ENCODE assay signal across 12 cellular contexts in genomic region chr1:89260575-89261275, GRCh38. TPM values are rescaled to one million over a fixed set of nuclear protein-coding genes. Genes with fewer than 3 reads are reported as not detected.
DNase-seq lines count a peak whose midpoint lies in the region; ATAC-seq and TF ChIP-seq lines count a peak whose summit lies in the region.
"Had no signal": no experiment of that assay in that cellular context is flagged by ENCODE, and none has a peak within 500 bp of the region (broad histone marks: within the 10 kb centered on the region; RNA-seq: fewer than 3 reads in every experiment).

No MANE protein-coding gene starts in this region.

- ATAC-seq in CD8-positive, alpha-beta T cell: no peak
- peak; percentile 68 to 88 (median 80) for ATAC-seq in psoas muscle

- intact Hi-C loops in CD8-positive, alpha-beta T cell (cut with DNase I, micrococcal nuclease): no loop called here
- intact Hi-C loops in psoas muscle (cut with DNase I): loop anchor here in 1 of 2 donors (5.0 kb wide), 1 partner anchor 263 kb away; no protein-coding TSS in a partner anchor

- CTCF ChIA-PET in CD8-positive, alpha-beta T cell (lab: Charles Lee): interaction anchor here (0.6 to 1.2 kb wide), 4 partner anchors 8 to 102 kb away, joined by 3 to 5 read pairs (median 3); no protein-coding TSS in a partner anchor

- H3K27ac ChIP-seq in CD8-positive, alpha-beta T cell (ENCODE audit: low read depth, low read length): no peak overlapping the region
- H3K27ac ChIP-seq in psoas muscle: no peak overlapping the region

- POLR2A ChIA-PET in CD8-positive, alpha-beta T cell (lab: Charles Lee): interaction anchor here (1.0 to 2.7 kb wide), 2 partner anchors 63 to 148 kb away, joined by 3 to 10 read pairs; partner anchors contain the start of gene GBP4

- no peak overlapping the region for H3K4me3 ChIP-seq in CD8-positive, alpha-beta T cell (ENCODE audit: low read depth, low read length)
- H3K4me3 ChIP-seq in psoas muscle: no peak overlapping the region

- peaks cover 4% of the 10 kb centered on the region for H3K9me3 Mint-ChIP-seq in CD8-positive, alpha-beta T cell

- H3K4me1 ChIP-seq in CD8-positive, alpha-beta T cell (ENCODE audit: insufficient read depth, low read length): peaks cover 57% of the 10 kb centered on the region
- peaks cover 23% of the 10 kb centered on the region for H3K4me1 ChIP-seq in psoas muscle

- no peaks in the 10 kb centered on the region for H3K27me3 Mint-ChIP-seq in CD8-positive, alpha-beta T cell (ENCODE audit: low read depth)
- H3K27me3 Mint-ChIP-seq: dendritic cell treated with granulocyte-macrophage colony-stimulating factor and Interleukin-4, amounts not matched to agents 40 ng/mL and 50 ng/mL, for 4 days had no signal

- H3K4me3 Mint-ChIP-seq in CD8-positive, alpha-beta T cell: peak overlapping the region; percentile 49
- H3K4me3 Mint-ChIP-seq: dendritic cell treated with granulocyte-macrophage colony-stimulating factor and Interleukin-4, amounts not matched to agents 40 ng/mL and 50 ng/mL, for 4 days had no signal

- peaks cover 77% of the 10 kb centered on the region for H3K4me1 Mint-ChIP-seq in CD8-positive, alpha-beta T cell (ENCODE audit: low read depth)

- TF ChIP-seq CTCF in CD8-positive, alpha-beta T cell (IDR thresholded peaks at IDR 0.05): no peak
- TF ChIP-seq CTCF in psoas muscle (IDR thresholded peaks at IDR 0.05): no peak

- peak overlapping the region; percentile 43 for H3K27ac Mint-ChIP-seq in CD8-positive, alpha-beta T cell
- H3K27ac Mint-ChIP-seq: dendritic cell treated with granulocyte-macrophage colony-stimulating factor and Interleukin-4, amounts not matched to agents 40 ng/mL and 50 ng/mL, for 4 days had no signal

- WGBS in psoas muscle, 3 donors: 21 to 27% (median 22%) methylated on average over 5 of the region's 5 CpGs

- peaks cover 70% of the 10 kb centered on the region for H3K36me3 Mint-ChIP-seq in CD8-positive, alpha-beta T cell

- H3K27me3 ChIP-seq in CD8-positive, alpha-beta T cell (ENCODE audit: insufficient read depth, low read length): no peaks in the 10 kb centered on the region
- H3K27me3 ChIP-seq in psoas muscle (ENCODE audit: insufficient read depth in 3 of 3, low read length in 2 of 3): no peaks in the 10 kb centered on the region

- DNase-seq in CD8-positive, alpha-beta T cell: no peak
- peak; percentile 44 to 45 for DNase-seq in NCI-H446 (lab: John Stamatoyannopoulos, UW)
- peak; percentile 35 for DNase-seq in fibroblast of peridontal ligament (ENCODE audit: extremely low read depth)
- DNase-seq in psoas muscle: no peak
- DNase-seq in NOMO-1 (lab: John Stamatoyannopoulos, UW; ENCODE audit: unreplicated experiment in 2 of 2): no peak
- DNase-seq in NK-92 (lab: John Stamatoyannopoulos, UW; ENCODE audit: unreplicated experiment): no peak
- DNase-seq in amniotic stem cell (lab: John Stamatoyannopoulos, UW): no peak
- DNase-seq in C1 segment of cervical spinal cord (lab: John Stamatoyannopoulos, UW): no peak
- DNase-seq: NCI-H2081, nucleus accumbens had no signal

- H3K9me3 ChIP-seq in CD8-positive, alpha-beta T cell (ENCODE audit: low read length): no peaks in the 10 kb centered on the region
- H3K9me3 ChIP-seq in psoas muscle: no peaks in the 10 kb centered on the region

- H3K36me3 ChIP-seq in CD8-positive, alpha-beta T cell (ENCODE audit: insufficient read depth, low read length): peaks cover 19% of the 10 kb centered on the region
- H3K36me3 ChIP-seq in psoas muscle (ENCODE audit: insufficient read depth in 1 of 2, low read depth in 1 of 2): no peaks in the 10 kb centered on the region

RNA-seq across cellular contexts. Expression of gene GBP5, which starts 11.9 kb away (rescaled TPM):
- total RNA-seq in CD8-positive, alpha-beta T cell: 100 to 1,000 TPM; 114 to 125 TPM
- under 1 TPM; 0.29 to 0.74 (median 0.49) TPM for total RNA-seq in psoas muscle
- polyA plus RNA-seq in psoas muscle: under 1 TPM; 0.16 to 0.21 (median 0.18) TPM
- total RNA-seq: G401 had no signal

Comparison
In these comparisons a context has a peak if more than half of its experiments do, and no peak if none do; other contexts are left out.
1. DNase-seq: peak in NCI-H446 (2 of 2) and fibroblast of peridontal ligament (single experiment); none in CD8-positive, alpha-beta T cell (0 of 7), psoas muscle (0 of 2), NOMO-1 (0 of 2), NK-92 (single experiment), amniotic stem cell (single experiment) and C1 segment of cervical spinal cord (0 of 14).
2. RNA of gene GBP5, which starts 11.9 kb away (total RNA-seq): 114 to 125 TPM in CD8-positive, alpha-beta T cell; 0.29 to 0.74 TPM in psoas muscle; every median in the first group is over 10 times any median in the second.